In the genomic region with DNA sequence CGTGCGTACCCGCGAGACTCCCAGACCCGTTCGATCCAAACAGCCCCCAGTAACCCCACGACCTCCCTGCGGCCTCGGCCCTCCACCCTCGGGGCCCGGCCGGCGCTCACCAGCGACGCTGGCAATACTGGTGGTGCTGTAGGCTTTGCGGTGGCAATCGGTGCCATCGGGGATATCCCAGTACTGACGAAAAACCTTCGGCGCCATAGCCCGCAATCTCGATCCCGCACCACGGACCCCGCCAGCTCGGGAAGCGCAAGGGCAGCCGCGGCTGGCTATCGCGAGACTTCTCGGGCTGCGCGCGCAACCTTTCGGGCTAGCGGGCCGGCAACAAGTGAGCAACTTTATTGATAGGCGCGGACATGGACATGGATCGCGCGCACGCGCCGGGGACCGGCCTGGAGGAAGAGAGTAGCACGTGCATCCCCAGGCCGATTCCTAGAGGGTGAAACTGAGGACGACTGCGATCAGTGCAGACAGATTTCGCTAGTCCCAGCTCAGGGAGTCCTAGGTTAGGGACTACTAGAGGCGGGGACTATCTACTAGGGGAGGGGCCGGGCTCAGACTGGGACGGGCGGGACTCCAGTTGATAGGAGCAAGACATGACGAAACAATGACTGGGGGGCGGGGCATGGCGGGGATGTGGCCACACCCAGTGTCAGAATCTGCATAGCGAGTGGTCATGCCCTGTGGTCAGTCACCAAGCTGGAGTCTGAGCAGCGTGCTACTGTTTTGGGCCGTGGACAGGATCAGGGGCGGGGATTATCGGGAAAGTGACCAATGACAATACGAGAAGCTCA, we compare ENCODE assay signal across 8 cellular contexts. TPM values are rescaled to one million over a fixed set of nuclear protein-coding genes. Genes with fewer than 3 reads are reported as not detected.
DNase-seq lines count a peak whose midpoint lies in the region; ATAC-seq and TF ChIP-seq lines count a peak whose summit lies in the region.

A gene (minus strand): TSS at position 289 of the 800 bp plus-strand sequence. CDS start 82 bp downstream, at position 207.

- no peak; the same call in none of the 3 replicates for ATAC-seq in RWPE2 (ENCODE audit: low read depth)

- H3K79me2 ChIP-seq in Loucy (ENCODE audit: insufficient read depth, low read length), result peaks cover 38% of the 10 kb centered on the region

- H3K9me3 ChIP-seq in Loucy (ENCODE audit: insufficient read depth, low read depth, low read length) (no peaks in the 10 kb centered on the region), RWPE2 (ENCODE audit: severe bottlenecking) (no peaks in the 10 kb centered on the region), stomach smooth muscle (ENCODE audit: control insufficient read depth in 2 of 2, low read length in 2 of 2) (no peaks in the 10 kb centered on the region)

- peak within 1 kb of the TSS; percentile 80 for H3K27ac ChIP-seq in RWPE2 (ENCODE audit: poor library complexity, severe bottlenecking)
- H3K27ac ChIP-seq in stomach smooth muscle (ENCODE audit: low read length), result peak within 1 kb of the TSS; percentile 96

- H3K36me3 Mint-ChIP-seq in activated T-helper 2 cell treated with anti-CD3 and anti-CD28 coated beads, Interferon-gamma antibody, Interleukin-2, Interleukin-4, amounts not matched to agents 10 μg/mL and 5 μg/mL and 100 μg/mL, durations not matched to agents 14 hours and 24 hours and 36 hours (ENCODE audit: low read depth), result peaks cover 20% of the 10 kb centered on the region
- peaks cover 18% of the 10 kb centered on the region for H3K36me3 Mint-ChIP-seq in nephron progenitor cell (ENCODE audit: low read depth)

- H3K27me3 Mint-ChIP-seq in activated T-helper 2 cell treated with anti-CD3 and anti-CD28 coated beads, Interferon-gamma antibody, Interleukin-2, Interleukin-4, amounts not matched to agents 10 μg/mL and 5 μg/mL and 100 μg/mL, durations not matched to agents 14 hours and 24 hours and 36 hours (ENCODE audit: low read depth), result no peaks in the 10 kb centered on the region
- H3K27me3 Mint-ChIP-seq in nephron progenitor cell (ENCODE audit: low read depth, poor library complexity), result peaks cover 3% of the 10 kb centered on the region

- peaks cover 26% of the 10 kb centered on the region for H4K20me1 ChIP-seq in Loucy (ENCODE audit: insufficient read depth, low read length, poor library complexity, severe bottlenecking)

- peak within 1 kb of the TSS; percentile 96 for H3K4me3 ChIP-seq in H7 (ENCODE audit: insufficient read depth, low read depth, low read length)
- peak within 1 kb of the TSS; percentile 95 for H3K4me3 ChIP-seq in Loucy (ENCODE audit: low read length, poor library complexity, severe bottlenecking)
- H3K4me3 ChIP-seq in RWPE2 (ENCODE audit: severe bottlenecking), result peak within 1 kb of the TSS; percentile 97
- peak within 1 kb of the TSS; percentile 100 for H3K4me3 ChIP-seq in fibroblast of pulmonary artery (replicated peaks; ENCODE audit: low read depth, low read length)
- peak within 1 kb of the TSS; percentile 98 for H3K4me3 ChIP-seq in stomach smooth muscle (ENCODE audit: low read length in 2 of 2)

- no peaks in the 10 kb centered on the region for H3K9me2 ChIP-seq in Loucy (replicated peaks; ENCODE audit: low read depth, low read length)

- H3K9ac ChIP-seq in Loucy (ENCODE audit: low read depth, low read length, poor library complexity, severe bottlenecking) (peak within 1 kb of the TSS; percentile 95), stomach smooth muscle (ENCODE audit: low read length in 2 of 2) (peak within 1 kb of the TSS; percentile 98 to 100)

- H3K27ac Mint-ChIP-seq in activated T-helper 2 cell treated with anti-CD3 and anti-CD28 coated beads, Interferon-gamma antibody, Interleukin-2, Interleukin-4, amounts not matched to agents 10 μg/mL and 5 μg/mL and 100 μg/mL, durations not matched to agents 14 hours and 24 hours and 36 hours, result peak within 1 kb of the TSS; percentile 97
- H3K27ac Mint-ChIP-seq in nephron progenitor cell, result peak within 1 kb of the TSS; percentile 100

- no peaks in the 10 kb centered on the region for H3K27me3 ChIP-seq in H7 (ENCODE audit: control insufficient read depth, insufficient read depth, low read length)
- no peaks in the 10 kb centered on the region for H3K27me3 ChIP-seq in Loucy (ENCODE audit: insufficient read depth, low read length, poor library complexity, severe bottlenecking)
- no peaks in the 10 kb centered on the region for H3K27me3 ChIP-seq in RWPE2 (ENCODE audit: insufficient read depth, poor library complexity, severe bottlenecking)
- H3K27me3 ChIP-seq in stomach smooth muscle (ENCODE audit: control insufficient read depth in 1 of 2, insufficient read depth in 2 of 2, low read length in 2 of 2), result no peaks in the 10 kb centered on the region

- TF ChIP-seq CTCF in Loucy (conservative IDR thresholded peaks at IDR 0.05; ENCODE audit: low read length) (no peak), RWPE2 (IDR thresholded peaks at IDR 0.05; ENCODE audit: poor library complexity, severe bottlenecking) (no peak), fibroblast of pulmonary artery (IDR thresholded peaks at IDR 0.05; ENCODE audit: low read length, missing control alignments) (no peak), nephron progenitor cell (IDR thresholded peaks at IDR 0.05) (no peak)

- DNase-seq in Daoy (ENCODE audit: low read depth) (peak; percentile 98), H7 (peak; percentile 98), RWPE2 (ENCODE audit: low spot score) (peak; percentile 97), fibroblast of pulmonary artery (ENCODE audit: low read depth) (peak; percentile 96), nephron progenitor cell (peak; percentile 98)
- DNase-seq in activated T-helper 2 cell treated with anti-CD3 and anti-CD28 coated beads, Interferon-gamma antibody, Interleukin-2, Interleukin-4, amounts not matched to agents 10 μg/mL and 5 μg/mL and 100 μg/mL, durations not matched to agents 14 hours and 24 hours and 36 hours (ENCODE audit: low spot score), result peak; percentile 96

- H3K36me3 ChIP-seq in H7 (replicated peaks; ENCODE audit: control insufficient read depth, insufficient read depth, low read length), result peaks cover 1% of the 10 kb centered on the region
- no peaks in the 10 kb centered on the region for H3K36me3 ChIP-seq in Loucy (ENCODE audit: insufficient read depth, low read length)
- H3K36me3 ChIP-seq in RWPE2 (ENCODE audit: low read depth), result peaks cover 14% of the 10 kb centered on the region
- H3K36me3 ChIP-seq in stomach smooth muscle (ENCODE audit: control insufficient read depth in 2 of 2, insufficient read depth in 2 of 2, low read length in 2 of 2), result peaks cover 6 to 9% of the 10 kb centered on the region in 2 donors

- H3K4me1 Mint-ChIP-seq in activated T-helper 2 cell treated with anti-CD3 and anti-CD28 coated beads, Interferon-gamma antibody, Interleukin-2, Interleukin-4, amounts not matched to agents 10 μg/mL and 5 μg/mL and 100 μg/mL, durations not matched to agents 14 hours and 24 hours and 36 hours (ENCODE audit: low read depth), result peaks cover 19% of the 10 kb centered on the region
- peaks cover 24% of the 10 kb centered on the region for H3K4me1 Mint-ChIP-seq in nephron progenitor cell

- no peaks in the 10 kb centered on the region for H3K9me3 Mint-ChIP-seq in activated T-helper 2 cell treated with anti-CD3 and anti-CD28 coated beads, Interferon-gamma antibody, Interleukin-2, Interleukin-4, amounts not matched to agents 10 μg/mL and 5 μg/mL and 100 μg/mL, durations not matched to agents 14 hours and 24 hours and 36 hours
- H3K9me3 Mint-ChIP-seq in nephron progenitor cell, result no peaks in the 10 kb centered on the region

- H3K4me2 ChIP-seq in Loucy (ENCODE audit: low read depth, low read length, poor library complexity, severe bottlenecking), result peak within 1 kb of the TSS; percentile 81

- intact Hi-C loops in activated T-helper 2 cell treated with anti-CD3 and anti-CD28 coated beads, Interferon-gamma antibody, Interleukin-2, Interleukin-4, amounts not matched to agents 10 μg/mL and 5 μg/mL and 100 μg/mL, durations not matched to agents 14 hours and 24 hours and 36 hours (cut with micrococcal nuclease), result loop anchor here (1.0 to 5.0 kb wide), 6 partner anchors 49 to 183 kb away; a partner anchor contains a TSS

- H3K4me1 ChIP-seq in Loucy (ENCODE audit: insufficient read depth, low read length, poor library complexity, severe bottlenecking) (peaks cover 18% of the 10 kb centered on the region), RWPE2 (ENCODE audit: insufficient read depth, poor library complexity, severe bottlenecking) (peaks cover 3% of the 10 kb centered on the region), stomach smooth muscle (ENCODE audit: control insufficient read depth, insufficient read depth, low read length) (peaks cover 41% of the 10 kb centered on the region)

- H3K4me3 Mint-ChIP-seq in activated T-helper 2 cell treated with anti-CD3 and anti-CD28 coated beads, Interferon-gamma antibody, Interleukin-2, Interleukin-4, amounts not matched to agents 10 μg/mL and 5 μg/mL and 100 μg/mL, durations not matched to agents 14 hours and 24 hours and 36 hours (ENCODE audit: low read depth), result peak within 1 kb of the TSS; percentile 97
- H3K4me3 Mint-ChIP-seq in nephron progenitor cell, result peak within 1 kb of the TSS; percentile 99

- H3F3A ChIP-seq in Loucy (ENCODE audit: low read depth), result no peaks in the 10 kb centered on the region

- H2AFZ ChIP-seq in Loucy (ENCODE audit: low read length), result peak within 1 kb of the TSS; percentile 95

RNA-seq across cellular contexts. Expression of the gene that starts here (rescaled TPM):
- 354 and 408 TPM in 2 replicates for total RNA-seq in Daoy (2014; rRNA removed; shearing (Covaris generic))
- 181 and 244 TPM in 2 replicates for total RNA-seq in H7 (2014; rRNA removed; shearing (Covaris generic))
- total RNA-seq in activated T-helper 2 cell treated with anti-CD3 and anti-CD28 coated beads, Interferon-gamma antibody, Interleukin-2, Interleukin-4, amounts not matched to agents 10 μg/mL and 5 μg/mL and 100 μg/mL, durations not matched to agents 14 hours and 24 hours and 36 hours, result 230 and 246 TPM in 2 replicates
